8 cellular contexts compared by ENCODE assay signal in genomic region chr2:96241901-96242611, GRCh38. TPM values are rescaled to one million over a fixed set of nuclear protein-coding genes. Genes with fewer than 3 reads are reported as not detected.
A peak's percentile ranks its signal among the peaks of the same experiment; 100 is the strongest.
DNase-seq lines count a peak whose midpoint lies in the region; ATAC-seq and TF ChIP-seq lines count a peak whose summit lies in the region.

No MANE protein-coding gene starts in this region.

- H3K4me3 Mint-ChIP-seq in chondrocyte (ENCODE audit: unreplicated experiment), result no peak overlapping the region

- ATAC-seq in GM19328 (IDR thresholded peaks at IDR 0.05; ENCODE audit: unreplicated experiment) (peak; percentile 69), HG03442 (IDR thresholded peaks at IDR 0.05; ENCODE audit: unreplicated experiment) (peak; percentile 83), mucosa of descending colon (peak; percentile 78)

- H3K27ac Mint-ChIP-seq in chondrocyte (ENCODE audit: unreplicated experiment), result no peak overlapping the region

- no peaks in the 10 kb centered on the region for H3K27me3 Mint-ChIP-seq in chondrocyte (ENCODE audit: low read depth)

- POLR2A ChIA-PET in BJ (lab: Charles Lee), result interaction anchor here (0.7 kb wide), 1 partner anchor 12 kb away, joined by 3 read pairs; no protein-coding TSS in a partner anchor

- peak overlapping the region; percentile 43 to 57 for H3K27ac ChIP-seq in uterus

- TF ChIP-seq CTCF in BJ (IDR thresholded peaks at IDR 0.05; ENCODE audit: insufficient read depth, low read depth, low read length), result no peak
- no peak for TF ChIP-seq CTCF in chondrocyte (IDR thresholded peaks at IDR 0.05)
- TF ChIP-seq CTCF in mucosa of descending colon (IDR thresholded peaks at IDR 0.05), result no peak
- no peak for TF ChIP-seq CTCF in uterus (IDR thresholded peaks at IDR 0.05)

- TF ChIP-seq POLR2A in uterus (IDR thresholded peaks at IDR 0.05), result no peak

- H3K4me3 ChIP-seq in BJ (ENCODE audit: low read depth, low read length), result no peak overlapping the region
- H3K4me3 ChIP-seq in mucosa of descending colon, result no peak overlapping the region
- no peak overlapping the region for H3K4me3 ChIP-seq in uterus

- CTCF ChIA-PET in BJ (lab: Yijun Ruan, JAX), result no interaction called here

- H3K9me3 ChIP-seq in mucosa of descending colon (no peaks in the 10 kb centered on the region), uterus (no peaks in the 10 kb centered on the region)

- H3K4me1 Mint-ChIP-seq in chondrocyte (ENCODE audit: low read depth), result peaks cover 16% of the 10 kb centered on the region

- intact Hi-C loops in mucosa of descending colon (cut with DNase I, micrococcal nuclease) (no loop called here), uterus (cut with DNase I; ENCODE audit: low total_unique reads) (no loop called here)

- no peaks in the 10 kb centered on the region for H3K36me3 Mint-ChIP-seq in chondrocyte (ENCODE audit: low read depth)

- no peaks in the 10 kb centered on the region for H3K9me3 Mint-ChIP-seq in chondrocyte (ENCODE audit: low read depth)

- no peaks in the 10 kb centered on the region for H3K27me3 ChIP-seq in BJ (ENCODE audit: control insufficient read depth, insufficient read depth, low read length)
- H3K27me3 ChIP-seq in uterus, result no peaks in the 10 kb centered on the region

- H3K36me3 ChIP-seq in BJ (ENCODE audit: control insufficient read depth, insufficient read depth, low read length), result peaks cover 2% of the 10 kb centered on the region; the same call in 1 of the 2 replicates
- no peaks in the 10 kb centered on the region for H3K36me3 ChIP-seq in mucosa of descending colon (ENCODE audit: low read depth)
- H3K36me3 ChIP-seq in uterus, result no peaks in the 10 kb centered on the region

- H3K4me1 ChIP-seq in mucosa of descending colon (ENCODE audit: low read depth) (no peaks in the 10 kb centered on the region), uterus (no peaks in the 10 kb centered on the region)

- DNase-seq in BJ (ENCODE audit: low read depth) (peak; percentile 76), UCSD-AML1 (lab: John Stamatoyannopoulos, UW; ENCODE audit: unreplicated experiment) (peak; percentile 59), chondrocyte (ENCODE audit: low spot score) (peak; percentile 18), mucosa of descending colon (peak in 1 of 3 donors; percentile 43), uterus (peak in 1 of 2 donors; percentile 26), NCI-H2107 (lab: John Stamatoyannopoulos, UW) (no peak)

RNA-seq across cellular contexts. Expression of gene TMEM127, which starts 23.7 kb away (rescaled TPM):
- polyA plus RNA-seq in BJ (2011; rRNA removed), result 56.2 and 115 TPM in 2 replicates
- polyA minus RNA-seq in BJ (2011; rRNA and poly(A)+ RNA removed), result 46.3 and 63.4 TPM in 2 replicates
- 43.9 to 54.4 TPM (median 52.5 TPM) in 3 replicates for total RNA-seq in chondrocyte
- 100 to 1,000 TPM in 1 of 3 donors, 10 to 100 TPM in 2; 82.3 to 136 (median 87.9) TPM for total RNA-seq in mucosa of descending colon
- 10 to 100 TPM; 17.0 to 45.4 (median 22.3) TPM for total RNA-seq in uterus

RNA-seq across cellular contexts. Expression of gene CIAO1, which starts 24.0 kb away (rescaled TPM):
- 76.5 and 90.0 TPM in 2 replicates for polyA plus RNA-seq in BJ (2011; rRNA removed)
- 45.8 and 77.7 TPM in 2 replicates for polyA minus RNA-seq in BJ (2011; rRNA and poly(A)+ RNA removed)
- 37.5 to 46.9 TPM (median 39.7 TPM) in 3 replicates for total RNA-seq in chondrocyte
- 10 to 100 TPM; 57.5 to 67.1 (median 60.6) TPM for total RNA-seq in mucosa of descending colon
- 100 to 1,000 TPM in 2 of 4 donors, 10 to 100 TPM in 2; 60.1 to 113 (median 89.3) TPM for total RNA-seq in uterus

RNA-seq across cellular contexts. Expression of gene STARD7, which starts 33.4 kb away (rescaled TPM):
- polyA plus RNA-seq in BJ (2011; rRNA removed), result 56.1 and 101 TPM in 2 replicates
- 45.3 and 46.4 TPM in 2 replicates for polyA minus RNA-seq in BJ (2011; rRNA and poly(A)+ RNA removed)
- total RNA-seq in chondrocyte (61.0 to 81.8 TPM (median 66.1 TPM) in 3 replicates), mucosa of descending colon (100 to 1,000 TPM; 118 to 123 (median 122) TPM), uterus (100 to 1,000 TPM in 1 of 4 donors, 10 to 100 TPM in 3; 53.5 to 128 (median 76.4) TPM)
